ENCODE assay signal across 3 cellular contexts in the genomic region with DNA sequence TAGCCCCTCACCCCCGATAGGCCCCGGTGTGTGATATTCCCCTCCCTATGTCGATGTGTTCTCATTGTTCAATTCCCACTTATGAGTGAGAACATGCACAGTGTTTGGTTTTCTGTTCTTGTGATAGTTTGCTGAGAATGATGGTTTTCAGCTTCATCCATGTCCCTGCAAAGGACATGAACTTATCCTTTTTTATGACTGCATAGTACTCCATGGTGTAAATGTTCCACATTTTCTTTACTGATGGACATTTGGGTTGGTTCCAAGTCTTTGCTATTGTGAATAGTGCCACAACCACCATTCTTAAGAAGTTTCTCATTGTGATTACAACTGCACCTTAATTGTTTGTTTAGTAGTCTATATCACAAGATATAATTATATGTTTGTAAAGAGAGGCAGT. TPM values are rescaled to one million over a fixed set of nuclear protein-coding genes. Genes with fewer than 3 reads are reported as not detected.
"Had no signal": no experiment of that assay in that cellular context is flagged by ENCODE, and none has a peak within 500 bp of the region (broad histone marks: within the 10 kb centered on the region; RNA-seq: fewer than 3 reads in every experiment).

No MANE protein-coding gene starts in this region.

RNA-seq across cellular contexts. Expression of gene PLPPR4, which starts 3.9 kb away (rescaled TPM):
- total RNA-seq: HepG2, HT-29 had no signal
- polyA plus RNA-seq: HepG2, IgD-negative memory B cell had no signal
